23 cellular contexts compared by ENCODE assay signal in genomic region chr13:50069255-50069654, GRCh38. TPM values are rescaled to one million over a fixed set of nuclear protein-coding genes. Genes with fewer than 3 reads are reported as not detected.
DNase-seq lines count a peak whose midpoint lies in the region; ATAC-seq and TF ChIP-seq lines count a peak whose summit lies in the region.
"Had no signal": no experiment of that assay in that cellular context is flagged by ENCODE, and none has a peak within 500 bp of the region (broad histone marks: within the 10 kb centered on the region; RNA-seq: fewer than 3 reads in every experiment).

No MANE protein-coding gene starts in this region.

- intact Hi-C loops in PC-9 (cut with micrococcal nuclease; ENCODE audit: unreplicated experiment) (no loop called here), posterior vena cava (cut with DNase I) (no loop called here)
- intact Hi-C loops in CD4-positive, alpha-beta T cell (cut with DNase I, micrococcal nuclease), result no loop called here

- H3K27me3 ChIP-seq in PC-9 (ENCODE audit: insufficient read depth, low read depth) (no peaks in the 10 kb centered on the region), thoracic aorta (replicated peaks; ENCODE audit: insufficient read depth) (no peaks in the 10 kb centered on the region)
- no peaks in the 10 kb centered on the region for H3K27me3 ChIP-seq in CD4-positive, alpha-beta T cell (ENCODE audit: control insufficient read depth, insufficient read depth, low read length)
- H3K27me3 ChIP-seq: esophagus muscularis mucosa, heart left ventricle had no signal

- H3K4me1 Mint-ChIP-seq in T-helper 1 cell treated with Interleukin-12 subunit alpha and Interleukin-12 subunit beta and Interleukin-4 antibody, amounts not matched to agents 30 μg/mL and 1 μg/mL, for 36 hours (ENCODE audit: low read depth), result peaks cover 33% of the 10 kb centered on the region
- H3K4me1 Mint-ChIP-seq in CD4-positive, alpha-beta T cell (ENCODE audit: low read depth), result peaks cover 13% of the 10 kb centered on the region
- H3K4me1 Mint-ChIP-seq: activated T-helper 17 cell treated with anti-CD3 and anti-CD28 coated beads, Interleukin-2, amount 50 U/mL, for 72 hours had no signal

- peaks cover 13% of the 10 kb centered on the region; the same call in 1 of the 2 replicates for H3F3A ChIP-seq in PC-9 (ENCODE audit: insufficient read depth, low read depth)

- H3K36me3 ChIP-seq in PC-9 (ENCODE audit: low read depth) (peaks cover 33% of the 10 kb centered on the region), thoracic aorta (no peaks in the 10 kb centered on the region)

- no peaks in the 10 kb centered on the region for H3K9me2 ChIP-seq in PC-9 (ENCODE audit: insufficient read depth)

- peaks cover 25% of the 10 kb centered on the region for H3K36me3 Mint-ChIP-seq in T-helper 1 cell treated with Interleukin-12 subunit alpha and Interleukin-12 subunit beta and Interleukin-4 antibody, amounts not matched to agents 30 μg/mL and 1 μg/mL, for 36 hours (ENCODE audit: low read depth)
- H3K36me3 Mint-ChIP-seq in CD4-positive, alpha-beta T cell (ENCODE audit: low read depth), result peaks cover 30% of the 10 kb centered on the region

- BruUV-seq in PC-9 (replicated peaks; lab: Mats Ljungman, UMichigan), result no TSS peak

- peaks cover 67% of the 10 kb centered on the region for H3K79me2 ChIP-seq in PC-9 (ENCODE audit: low read depth)

- no peak overlapping the region for H3K4me3 Mint-ChIP-seq in T-helper 1 cell treated with Interleukin-12 subunit alpha and Interleukin-12 subunit beta and Interleukin-4 antibody, amounts not matched to agents 30 μg/mL and 1 μg/mL, for 36 hours
- H3K4me3 Mint-ChIP-seq in CD4-positive, alpha-beta T cell, result no peak overlapping the region
- H3K4me3 Mint-ChIP-seq: activated naive CD8-positive, alpha-beta T cell treated with anti-CD3 and anti-CD28 coated beads, Interleukin-2, amount 50 U/mL, for 24 hours; activated T-helper 17 cell treated with anti-CD3 and anti-CD28 coated beads, Interleukin-2, amount 50 U/mL, for 72 hours; immature natural killer cell had no signal

- H4K20me1 ChIP-seq in PC-9 (ENCODE audit: insufficient read depth), result no peaks in the 10 kb centered on the region; the same call in 1 of the 2 replicates

- H3K9me3 ChIP-seq in PC-9 (ENCODE audit: insufficient read depth, low read depth) (no peaks in the 10 kb centered on the region), thoracic aorta (no peaks in the 10 kb centered on the region)
- no peaks in the 10 kb centered on the region for H3K9me3 ChIP-seq in CD4-positive, alpha-beta T cell (ENCODE audit: control insufficient read depth, low read length)
- H3K9me3 ChIP-seq: esophagus muscularis mucosa, heart left ventricle had no signal

- DNase-seq in T-helper 1 cell (no peak), PC-9 (no peak), fibroblast of gingiva (ENCODE audit: low read depth) (peak; percentile 61), thoracic aorta (ENCODE audit: low spot score) (no peak), GM10266 (ENCODE audit: extremely low spot score) (no peak), posterior vena cava (ENCODE audit: low spot score) (no peak)
- DNase-seq in CD4-positive, alpha-beta T cell, result no peak
- DNase-seq: ACHN; activated CD4-positive, alpha-beta T cell treated with anti-CD3 and anti-CD28 coated beads for 4 hours; activated naive CD8-positive, alpha-beta T cell treated with anti-CD3 and anti-CD28 coated beads, Interleukin-2, amount 50 U/mL, for 24 hours; DMS79 treated with DMSO at 0.1 percent for 48 hours; heart left ventricle; immature natural killer cell; KG1; NCI-H1105; NCI-H2081; stimulated activated CD4-positive, alpha-beta T cell treated with anti-CD3 and anti-CD28 coated beads, Interleukin-4, amount 100 ng/mL, for 1 hour had no signal

- no peaks in the 10 kb centered on the region for H3K9me3 Mint-ChIP-seq in T-helper 1 cell treated with Interleukin-12 subunit alpha and Interleukin-12 subunit beta and Interleukin-4 antibody, amounts not matched to agents 30 μg/mL and 1 μg/mL, for 36 hours
- no peaks in the 10 kb centered on the region for H3K9me3 Mint-ChIP-seq in CD4-positive, alpha-beta T cell
- H3K9me3 Mint-ChIP-seq: activated naive CD8-positive, alpha-beta T cell treated with anti-CD3 and anti-CD28 coated beads, Interleukin-2, amount 50 U/mL, for 24 hours; activated T-helper 17 cell treated with anti-CD3 and anti-CD28 coated beads, Interleukin-2, amount 50 U/mL, for 72 hours; immature natural killer cell had no signal

- H2AFZ ChIP-seq in PC-9, result no peak overlapping the region

- CTCF ChIA-PET in PC-9 (lab: Charles Lee), result no interaction called here
- CTCF ChIA-PET in CD4-positive, alpha-beta T cell (lab: Charles Lee), result interaction anchor here (2.3 kb wide), 1 partner anchor 71 kb away, joined by 6 read pairs; no protein-coding TSS in a partner anchor

- no peak for ATAC-seq in thoracic aorta (ENCODE audit: insufficient number of reproducible peaks, low FRiP score, low read depth)
- no peak for ATAC-seq in CD4-positive, alpha-beta T cell (ENCODE audit: poor library complexity)
- ATAC-seq: activated naive CD8-positive, alpha-beta T cell treated with anti-CD3 and anti-CD28 coated beads, Interleukin-2, amount 50 U/mL, for 24 hours; activated T-helper 17 cell treated with anti-CD3 and anti-CD28 coated beads, Interleukin-2, amount 50 U/mL, for 72 hours; heart left ventricle had no signal

- H3K4me1 ChIP-seq in PC-9 (replicated peaks; ENCODE audit: insufficient read depth) (peaks cover 2% of the 10 kb centered on the region; the same call in 1 of the 2 replicates), thoracic aorta (ENCODE audit: control insufficient read depth in 1 of 2, low read depth in 2 of 2) (peaks cover 38 to 67% of the 10 kb centered on the region in 2 donors)

- peak overlapping the region; percentile 26 for H3K27ac Mint-ChIP-seq in T-helper 1 cell treated with Interleukin-12 subunit alpha and Interleukin-12 subunit beta and Interleukin-4 antibody, amounts not matched to agents 30 μg/mL and 1 μg/mL, for 36 hours
- no peak overlapping the region for H3K27ac Mint-ChIP-seq in CD4-positive, alpha-beta T cell
- H3K27ac Mint-ChIP-seq: activated naive CD8-positive, alpha-beta T cell treated with anti-CD3 and anti-CD28 coated beads, Interleukin-2, amount 50 U/mL, for 24 hours; activated T-helper 17 cell treated with anti-CD3 and anti-CD28 coated beads, Interleukin-2, amount 50 U/mL, for 72 hours had no signal

- H3K4me2 ChIP-seq in PC-9, result no peak overlapping the region

- POLR2A ChIA-PET in PC-9 (lab: Charles Lee; ENCODE audit: unreplicated experiment), result no interaction called here
- POLR2A ChIA-PET in CD4-positive, alpha-beta T cell (lab: Charles Lee), result interaction anchor here (0.8 to 4.0 kb wide), 4 partner anchors 12 to 882 kb away, joined by 3 to 24 read pairs (median 10); no protein-coding TSS in a partner anchor

- TF ChIP-seq CTCF in PC-9 (conservative IDR thresholded peaks at IDR 0.05) (no peak), thoracic aorta (IDR thresholded peaks at IDR 0.05) (no peak), GM10266 (IDR thresholded peaks at IDR 0.05; ENCODE audit: control insufficient read depth, insufficient read depth, low read depth, missing control alignments) (no peak)
- no peak for TF ChIP-seq CTCF in CD4-positive, alpha-beta T cell (IDR thresholded peaks at IDR 0.05)

- H3K4me3 ChIP-seq in PC-9 (no peak overlapping the region), thoracic aorta (peak overlapping the region; percentile 12)
- H3K4me3 ChIP-seq: esophagus muscularis mucosa, heart left ventricle, lung, skin epidermis had no signal

- H3K27me3 Mint-ChIP-seq in T-helper 1 cell treated with Interleukin-12 subunit alpha and Interleukin-12 subunit beta and Interleukin-4 antibody, amounts not matched to agents 30 μg/mL and 1 μg/mL, for 36 hours (ENCODE audit: low read depth), result no peaks in the 10 kb centered on the region
- peaks cover 7% of the 10 kb centered on the region for H3K27me3 Mint-ChIP-seq in CD4-positive, alpha-beta T cell
- H3K27me3 Mint-ChIP-seq: activated T-helper 17 cell treated with anti-CD3 and anti-CD28 coated beads, Interleukin-2, amount 50 U/mL, for 72 hours had no signal

- H3K27ac ChIP-seq in PC-9 (peak overlapping the region; percentile 0; the same call in 1 of the 2 replicates), thoracic aorta (peak overlapping the region; percentile 29 to 72)
- H3K27ac ChIP-seq in CD4-positive, alpha-beta T cell (ENCODE audit: low read depth, low read length), result no peak overlapping the region
- H3K27ac ChIP-seq: esophagus muscularis mucosa had no signal

RNA-seq across cellular contexts. Expression of gene KCNRG, which starts 54.0 kb away (rescaled TPM):
- total RNA-seq in PC-9 (2021) (0.41 TPM in 1 of 2 replicates, not detected in the other), thoracic aorta (1 to 10 TPM in 1 of 2 donors, under 1 TPM in 1; 0.54 to 2.0 TPM), posterior vena cava (under 1 TPM in 1 of 2 donors, not detected in 1; 0.46 TPM)
- total RNA-seq in CD4-positive, alpha-beta T cell, result under 1 TPM; 0.27 to 0.70 TPM
- total RNA-seq: cardiac septum had no signal
